In the genomic region with DNA sequence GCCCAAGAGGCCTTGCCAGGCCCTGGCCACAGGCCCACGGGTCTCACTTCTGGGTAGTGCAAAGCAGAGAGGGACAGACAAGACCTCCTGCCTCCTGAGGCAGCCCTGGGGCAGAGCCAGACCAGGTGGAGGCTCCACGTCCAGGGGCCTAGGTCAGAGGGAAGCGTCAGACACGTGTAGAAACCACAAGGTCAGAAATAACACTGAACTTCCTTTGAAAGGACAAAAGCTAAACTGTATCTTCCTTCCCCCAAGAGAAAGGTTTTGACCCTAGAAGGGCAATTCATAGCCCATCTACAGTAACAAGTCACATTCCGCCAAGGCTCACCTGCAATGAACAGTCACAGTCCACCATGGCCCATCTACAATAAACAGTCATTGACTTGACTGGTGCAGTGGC, we compare ENCODE assay signal across 12 cellular contexts. TPM values are rescaled to one million over a fixed set of nuclear protein-coding genes. Genes with fewer than 3 reads are reported as not detected.
DNase-seq lines count a peak whose midpoint lies in the region; ATAC-seq, FAIRE-seq and TF ChIP-seq lines count a peak whose summit lies in the region.
"Had no signal": no experiment of that assay in that cellular context is flagged by ENCODE, and none has a peak within 500 bp of the region (broad histone marks: within the 10 kb centered on the region; RNA-seq: fewer than 3 reads in every experiment).

No MANE protein-coding gene starts in this region.

- TF ChIP-seq POLR2A in upper lobe of left lung (IDR thresholded peaks at IDR 0.05): no peak

- peak; percentile 51 for DNase-seq in GM19239 (ENCODE audit: insufficient read length, low spot score)
- peak; percentile 27 for DNase-seq in SKM-1 treated with dmso at 0.1 percent for 144 hours (lab: John Stamatoyannopoulos, UW; ENCODE audit: unreplicated experiment)
- no peak for DNase-seq in upper lobe of left lung
- no peak for DNase-seq in AG08395 (ENCODE audit: low spot score)
- DNase-seq in NCI-H146 (lab: John Stamatoyannopoulos, UW): no peak
- DNase-seq in GM19240 (ENCODE audit: insufficient read length, low spot score): no peak
- DNase-seq: activated T-cell treated with anti-CD3 and anti-CD28 coated beads, Interleukin-2, amount 50 U/mL, for 24 hours; NCI-H1092; nucleus accumbens; stimulated activated CD4-positive, alpha-beta T cell treated with anti-CD3 and anti-CD28 coated beads, Interleukin-4, amount 100 ng/mL, for 1 hour had no signal

- peak overlapping the region; percentile 74 to 84 (median 83) for H3K27ac ChIP-seq in upper lobe of left lung

- H3K4me1 ChIP-seq in upper lobe of left lung: peaks cover 3 to 52% (median 33%) of the 10 kb centered on the region in 4 donors

- ATAC-seq in HG02763 (IDR thresholded peaks at IDR 0.05; ENCODE audit: unreplicated experiment): peak; percentile 59
- no peak for ATAC-seq in upper lobe of left lung (ENCODE audit: low FRiP score in 2 of 2)

- TF ChIP-seq EP300 in upper lobe of left lung (IDR thresholded peaks at IDR 0.05): no peak

- peak; percentile 55 for FAIRE-seq in GM19239 (lab: Jason Lieb, UNC)
- FAIRE-seq: D721Med had no signal

- WGBS in upper lobe of left lung, 2 donors: 40 to 64% methylated on average over 5 of the region's 5 CpGs

- no peaks in the 10 kb centered on the region for H3K27me3 ChIP-seq in upper lobe of left lung

- H3K36me3 ChIP-seq in upper lobe of left lung: peaks cover 0 to 7% (median 0%) of the 10 kb centered on the region in 4 donors

- no peak overlapping the region for H3K4me3 ChIP-seq in upper lobe of left lung

- no peak for TF ChIP-seq CTCF in upper lobe of left lung (IDR thresholded peaks at IDR 0.05)

- H3K9me3 ChIP-seq in upper lobe of left lung: no peaks in the 10 kb centered on the region

RNA-seq across cellular contexts. Expression of a gene that starts 17.9 kb away (rescaled TPM):
- 100 to 1,000 TPM in 5 of 6 donors, 10 to 100 TPM in 1; 74.4 to 213 (median 154) TPM for total RNA-seq in upper lobe of left lung

Comparison
In these comparisons a context has a peak if more than half of its experiments do, and no peak if none do; other contexts are left out.
1. DNase-seq: peak in GM19239 (single experiment) and SKM-1 treated with dmso at 0.1 percent for 144 hours (single experiment); none in upper lobe of left lung (0 of 2), AG08395 (single experiment), NCI-H146 (single experiment) and GM19240 (single experiment).